11 cellular contexts compared by ENCODE assay signal in the genomic region with DNA sequence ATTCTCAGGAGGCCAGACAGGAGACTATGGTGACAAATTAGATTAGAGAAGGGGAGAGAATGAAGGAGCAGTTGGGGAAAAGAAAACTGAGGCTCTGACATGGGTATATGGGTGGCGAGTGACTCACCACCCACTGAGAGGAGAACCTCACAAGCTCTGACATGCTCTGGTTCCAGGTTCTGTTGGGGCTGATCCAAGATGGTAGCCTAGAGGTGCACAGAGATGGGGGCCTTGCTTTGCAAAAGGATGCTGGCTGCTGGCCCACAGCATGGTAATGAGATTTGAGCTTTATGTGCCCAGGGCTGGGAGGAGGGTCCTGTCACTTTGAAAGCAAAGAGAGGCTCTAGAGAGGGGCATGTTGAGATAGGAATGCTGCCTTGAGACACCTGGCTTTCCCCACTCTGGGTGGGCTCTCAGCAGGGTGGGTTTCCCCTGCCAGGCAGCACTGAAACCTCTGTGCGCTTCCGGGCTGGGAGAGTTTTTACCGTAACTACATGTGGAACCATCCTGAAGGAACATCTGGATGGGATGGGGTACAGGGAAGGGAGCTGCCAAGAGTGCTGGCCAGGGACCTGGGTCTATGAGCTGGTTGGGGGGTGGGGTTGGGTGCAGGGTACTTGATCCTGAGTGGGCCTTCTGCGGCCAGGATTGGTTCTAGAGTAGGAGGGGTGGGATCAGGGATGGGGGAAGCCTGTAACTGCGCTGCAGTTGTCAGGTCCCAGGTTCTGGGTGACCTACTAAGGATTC. TPM values are rescaled to one million over a fixed set of nuclear protein-coding genes. Genes with fewer than 3 reads are reported as not detected.
DNase-seq lines count a peak whose midpoint lies in the region; ATAC-seq and TF ChIP-seq lines count a peak whose summit lies in the region.
"Had no signal": no experiment of that assay in that cellular context is flagged by ENCODE, and none has a peak within 500 bp of the region (broad histone marks: within the 10 kb centered on the region; RNA-seq: fewer than 3 reads in every experiment).

No MANE protein-coding gene starts in this region.

- H3K4me1 ChIP-seq in left ventricle myocardium inferior: peaks cover 64% of the 10 kb centered on the region
- H3K4me1 ChIP-seq in gastrocnemius medialis: peaks cover 33 to 52% of the 10 kb centered on the region in 2 donors

- intact Hi-C loops in cardiac septum (cut with DNase I): loop anchor here (5.0 kb wide), 2 partner anchors 37 to 117 kb away; a partner anchor contains a TSS
- intact Hi-C loops in left ventricle myocardium inferior (cut with micrococcal nuclease): loop anchor here (5.0 kb wide), 1 partner anchor 52 kb away; no protein-coding TSS in a partner anchor
- intact Hi-C loops in activated T-helper 2 cell treated with anti-CD3 and anti-CD28 coated beads, Interferon-gamma antibody, Interleukin-2, Interleukin-4, amounts not matched to agents 10 μg/mL and 5 μg/mL and 100 μg/mL, durations not matched to agents 14 hours and 24 hours and 36 hours (cut with micrococcal nuclease): loop anchor here (2.0 to 5.0 kb wide), 3 partner anchors 117 to 222 kb away; a partner anchor contains a TSS
- intact Hi-C loops in gastrocnemius medialis (cut with DNase I; ENCODE audit: low total_unique reads): loop anchor here (5.0 kb wide), 1 partner anchor 37 kb away; a partner anchor contains a TSS

- H3K27me3 ChIP-seq in left ventricle myocardium inferior (ENCODE audit: low read depth) (no peaks in the 10 kb centered on the region), gastrocnemius medialis (no peaks in the 10 kb centered on the region)

- H3K4me1 Mint-ChIP-seq in activated T-helper 2 cell treated with anti-CD3 and anti-CD28 coated beads, Interferon-gamma antibody, Interleukin-2, Interleukin-4, amounts not matched to agents 10 μg/mL and 5 μg/mL and 100 μg/mL, durations not matched to agents 14 hours and 24 hours and 36 hours (ENCODE audit: low read depth): peaks cover 57% of the 10 kb centered on the region
- peaks cover 41% of the 10 kb centered on the region for H3K4me1 Mint-ChIP-seq in memory B cell
- peaks cover 26% of the 10 kb centered on the region for H3K4me1 Mint-ChIP-seq in type B pancreatic cell (ENCODE audit: unreplicated experiment)

- ATAC-seq in memory B cell (ENCODE audit: low read depth): no peak
- no peak for ATAC-seq in gastrocnemius medialis

- H3K4me3 Mint-ChIP-seq in activated T-helper 2 cell treated with anti-CD3 and anti-CD28 coated beads, Interferon-gamma antibody, Interleukin-2, Interleukin-4, amounts not matched to agents 10 μg/mL and 5 μg/mL and 100 μg/mL, durations not matched to agents 14 hours and 24 hours and 36 hours (ENCODE audit: low read depth): peak overlapping the region; percentile 77
- H3K4me3 Mint-ChIP-seq in memory B cell (peak overlapping the region; percentile 85), type B pancreatic cell (peak overlapping the region; percentile 82)

- TF ChIP-seq POLR2A in gastrocnemius medialis (IDR thresholded peaks at IDR 0.05): no peak

- no peaks in the 10 kb centered on the region for H3K9me3 Mint-ChIP-seq in activated T-helper 2 cell treated with anti-CD3 and anti-CD28 coated beads, Interferon-gamma antibody, Interleukin-2, Interleukin-4, amounts not matched to agents 10 μg/mL and 5 μg/mL and 100 μg/mL, durations not matched to agents 14 hours and 24 hours and 36 hours
- no peaks in the 10 kb centered on the region for H3K9me3 Mint-ChIP-seq in memory B cell
- no peaks in the 10 kb centered on the region for H3K9me3 Mint-ChIP-seq in type B pancreatic cell

- no peaks in the 10 kb centered on the region for H3K9me3 ChIP-seq in left ventricle myocardium inferior (replicated peaks)
- H3K9me3 ChIP-seq in gastrocnemius medialis: no peaks in the 10 kb centered on the region

- no peak for TF ChIP-seq CTCF in left ventricle myocardium inferior (IDR thresholded peaks at IDR 0.05; ENCODE audit: borderline replicate concordance)
- TF ChIP-seq CTCF in type B pancreatic cell (conservative IDR thresholded peaks at IDR 0.05): no peak
- TF ChIP-seq CTCF in gastrocnemius medialis (IDR thresholded peaks at IDR 0.05 in 4 of 5, conservative IDR thresholded peaks at IDR 0.05 in 1 of 5): no peak

- peaks cover 31% of the 10 kb centered on the region for H3K36me3 Mint-ChIP-seq in activated T-helper 2 cell treated with anti-CD3 and anti-CD28 coated beads, Interferon-gamma antibody, Interleukin-2, Interleukin-4, amounts not matched to agents 10 μg/mL and 5 μg/mL and 100 μg/mL, durations not matched to agents 14 hours and 24 hours and 36 hours (ENCODE audit: low read depth)
- H3K36me3 Mint-ChIP-seq in memory B cell (peaks cover 13% of the 10 kb centered on the region), type B pancreatic cell (no peaks in the 10 kb centered on the region)

- peak overlapping the region; percentile 85 for H3K27ac Mint-ChIP-seq in activated T-helper 2 cell treated with anti-CD3 and anti-CD28 coated beads, Interferon-gamma antibody, Interleukin-2, Interleukin-4, amounts not matched to agents 10 μg/mL and 5 μg/mL and 100 μg/mL, durations not matched to agents 14 hours and 24 hours and 36 hours
- H3K27ac Mint-ChIP-seq in memory B cell: peak overlapping the region; percentile 64
- H3K27ac Mint-ChIP-seq in type B pancreatic cell: peak overlapping the region; percentile 78

- in situ Hi-C loops in gastrocnemius medialis (cut with MboI; ENCODE audit: low sequenced_read_pairs in 4 of 4): loop anchor here (5.0 to 10.0 kb wide), 5 partner anchors 47 to 120 kb away; no protein-coding TSS in a partner anchor

- H3K4me3 ChIP-seq in left ventricle myocardium inferior (no peak overlapping the region), gastrocnemius medialis (no peak overlapping the region)

- no peaks in the 10 kb centered on the region for H3K27me3 Mint-ChIP-seq in activated T-helper 2 cell treated with anti-CD3 and anti-CD28 coated beads, Interferon-gamma antibody, Interleukin-2, Interleukin-4, amounts not matched to agents 10 μg/mL and 5 μg/mL and 100 μg/mL, durations not matched to agents 14 hours and 24 hours and 36 hours (ENCODE audit: low read depth)
- peaks cover 5% of the 10 kb centered on the region for H3K27me3 Mint-ChIP-seq in memory B cell
- no peaks in the 10 kb centered on the region for H3K27me3 Mint-ChIP-seq in type B pancreatic cell

- peaks cover 6% of the 10 kb centered on the region for H3K36me3 ChIP-seq in left ventricle myocardium inferior
- H3K36me3 ChIP-seq in gastrocnemius medialis: peaks cover 0 to 6% of the 10 kb centered on the region in 2 donors

- no peak overlapping the region for H3K27ac ChIP-seq in left ventricle myocardium inferior (replicated peaks)
- peak overlapping the region in 1 of 4 donors; percentile 76 for H3K27ac ChIP-seq in gastrocnemius medialis
- H3K27ac ChIP-seq: SK-N-MC had no signal

- DNase-seq in cardiac septum (ENCODE audit: low spot score): peak; percentile 47
- DNase-seq in left ventricle myocardium inferior: no peak
- no peak for DNase-seq in activated T-helper 2 cell treated with anti-CD3 and anti-CD28 coated beads, Interferon-gamma antibody, Interleukin-2, Interleukin-4, amounts not matched to agents 10 μg/mL and 5 μg/mL and 100 μg/mL, durations not matched to agents 14 hours and 24 hours and 36 hours (ENCODE audit: low spot score)
- DNase-seq in memory B cell (ENCODE audit: low spot score in 2 of 2): no peak
- no peak for DNase-seq in type B pancreatic cell (ENCODE audit: extremely low spot score, unreplicated experiment)
- DNase-seq in DMS53 treated with DMSO at 0.1 percent for 48 hours (lab: John Stamatoyannopoulos, UW; ENCODE audit: unreplicated experiment): no peak
- DNase-seq in gastrocnemius medialis: no peak
- no peak for DNase-seq in effector CD4-positive, alpha-beta T cell
- DNase-seq: mesendoderm, NCI-H69 had no signal

RNA-seq across cellular contexts. Expression of a gene that starts 1.2 kb away (rescaled TPM):
- total RNA-seq in cardiac septum (43.1 TPM), left ventricle myocardium inferior (53.8 TPM), type B pancreatic cell (ENCODE audit: low replicate concordance) (53.1 and 62.2 TPM in 2 replicates), gastrocnemius medialis (10 to 100 TPM; 40.2 to 79.8 (median 68.4) TPM)
- 282 and 287 TPM in 2 replicates for total RNA-seq in activated T-helper 2 cell treated with anti-CD3 and anti-CD28 coated beads, Interferon-gamma antibody, Interleukin-2, Interleukin-4, amounts not matched to agents 10 μg/mL and 5 μg/mL and 100 μg/mL, durations not matched to agents 14 hours and 24 hours and 36 hours

RNA-seq across cellular contexts. Expression of a gene that starts 24.0 kb away (rescaled TPM):
- total RNA-seq in cardiac septum: 20.0 TPM
- total RNA-seq in left ventricle myocardium inferior: 11.8 TPM
- total RNA-seq in activated T-helper 2 cell treated with anti-CD3 and anti-CD28 coated beads, Interferon-gamma antibody, Interleukin-2, Interleukin-4, amounts not matched to agents 10 μg/mL and 5 μg/mL and 100 μg/mL, durations not matched to agents 14 hours and 24 hours and 36 hours: 119 and 135 TPM in 2 replicates
- 70.5 and 80.9 TPM in 2 replicates for total RNA-seq in type B pancreatic cell (ENCODE audit: low replicate concordance)
- total RNA-seq in gastrocnemius medialis: 10 to 100 TPM in 1 of 4 donors, 1 to 10 TPM in 3; 5.8 to 10.6 (median 9.7) TPM

RNA-seq across cellular contexts. Expression of a gene that starts 38.3 kb away (rescaled TPM):
- 22.3 TPM for total RNA-seq in cardiac septum
- total RNA-seq in left ventricle myocardium inferior: 14.9 TPM
- 12.1 and 16.2 TPM in 2 replicates for total RNA-seq in activated T-helper 2 cell treated with anti-CD3 and anti-CD28 coated beads, Interferon-gamma antibody, Interleukin-2, Interleukin-4, amounts not matched to agents 10 μg/mL and 5 μg/mL and 100 μg/mL, durations not matched to agents 14 hours and 24 hours and 36 hours
- 32.0 and 40.9 TPM in 2 replicates for total RNA-seq in type B pancreatic cell (ENCODE audit: low replicate concordance)
- 10 to 100 TPM in 2 of 4 donors, 1 to 10 TPM in 2; 7.9 to 16.3 (median 11.9) TPM for total RNA-seq in gastrocnemius medialis
